19 cellular contexts compared by ENCODE assay signal in genomic region chr3:64475037-64475436, GRCh38.
"Had no signal": no experiment of that assay in that cellular context is flagged by ENCODE, and none has a peak within 500 bp of the region (broad histone marks: within the 10 kb centered on the region; RNA-seq: fewer than 3 reads in every experiment).

No MANE protein-coding gene starts in this region.

- H3K9me3 Mint-ChIP-seq: activated CD4-positive, alpha-beta memory T cell treated with anti-CD3 and anti-CD28 coated beads, Interleukin-2, amount 10 ng/mL, durations not matched to agents 7 days and 5 days; activated naive CD8-positive, alpha-beta T cell treated with anti-CD3 and anti-CD28 coated beads for 36 hours had no signal

- H3K4me3 ChIP-seq: breast epithelium, lung, prostate gland, sigmoid colon, suprapubic skin had no signal

- H3K36me3 ChIP-seq: breast epithelium, neutrophil, prostate gland, sigmoid colon, suprapubic skin had no signal

- H3K27me3 Mint-ChIP-seq: type B pancreatic cell had no signal

- DNase-seq: activated CD4-positive, alpha-beta memory T cell treated with anti-CD3 and anti-CD28 coated beads, Interleukin-2, amount 10 ng/mL, durations not matched to agents 7 days and 5 days; activated gamma-delta T cell treated with Interleukin-2 at 50 U/mL for 16 hours; activated naive CD8-positive, alpha-beta T cell treated with anti-CD3 and anti-CD28 coated beads for 36 hours; activated T-cell treated with anti-CD3 and anti-CD28 coated beads, Interleukin-2, amount 50 U/mL, for 48 hours; cortex of kidney; effector CD8-positive, alpha-beta T cell; glutamatergic neuron; left colon; naive thymus-derived CD4-positive, alpha-beta T cell; sigmoid colon; stimulated activated CD4-positive, alpha-beta T cell treated with anti-CD3 and anti-CD28 coated beads, Interleukin-12 subunit alpha, Interleukin-12 subunit beta, amount 100 ng/mL, for 4 hours; stimulated activated naive CD4-positive, alpha-beta T cell had no signal

- H3K27ac Mint-ChIP-seq: activated CD4-positive, alpha-beta memory T cell treated with anti-CD3 and anti-CD28 coated beads, Interleukin-2, amount 10 ng/mL, durations not matched to agents 7 days and 5 days; activated naive CD8-positive, alpha-beta T cell treated with anti-CD3 and anti-CD28 coated beads for 36 hours; naive thymus-derived CD4-positive, alpha-beta T cell; type B pancreatic cell had no signal

- H3K4me1 Mint-ChIP-seq: activated CD4-positive, alpha-beta memory T cell treated with anti-CD3 and anti-CD28 coated beads, Interleukin-2, amount 10 ng/mL, durations not matched to agents 7 days and 5 days; activated naive CD8-positive, alpha-beta T cell treated with anti-CD3 and anti-CD28 coated beads for 36 hours; naive thymus-derived CD4-positive, alpha-beta T cell had no signal

- H3K27ac ChIP-seq: breast epithelium, epithelial cell of prostate, neutrophil, prostate gland, sigmoid colon, suprapubic skin had no signal

- H3K27me3 ChIP-seq: breast epithelium, sigmoid colon, suprapubic skin had no signal

- H3K4me1 ChIP-seq: breast epithelium, prostate gland, sigmoid colon, suprapubic skin had no signal

- H3K9me3 ChIP-seq: breast epithelium, neutrophil, prostate gland, sigmoid colon, suprapubic skin had no signal

- H3K4me3 Mint-ChIP-seq: activated CD4-positive, alpha-beta memory T cell treated with anti-CD3 and anti-CD28 coated beads, Interleukin-2, amount 10 ng/mL, durations not matched to agents 7 days and 5 days; activated naive CD8-positive, alpha-beta T cell treated with anti-CD3 and anti-CD28 coated beads for 36 hours; naive thymus-derived CD4-positive, alpha-beta T cell; type B pancreatic cell had no signal

- ATAC-seq: left colon; naive thymus-derived CD4-positive, alpha-beta T cell had no signal

- H3K36me3 Mint-ChIP-seq: activated naive CD8-positive, alpha-beta T cell treated with anti-CD3 and anti-CD28 coated beads for 36 hours; naive thymus-derived CD4-positive, alpha-beta T cell had no signal
